14 cellular contexts compared by ENCODE assay signal in the genomic region with DNA sequence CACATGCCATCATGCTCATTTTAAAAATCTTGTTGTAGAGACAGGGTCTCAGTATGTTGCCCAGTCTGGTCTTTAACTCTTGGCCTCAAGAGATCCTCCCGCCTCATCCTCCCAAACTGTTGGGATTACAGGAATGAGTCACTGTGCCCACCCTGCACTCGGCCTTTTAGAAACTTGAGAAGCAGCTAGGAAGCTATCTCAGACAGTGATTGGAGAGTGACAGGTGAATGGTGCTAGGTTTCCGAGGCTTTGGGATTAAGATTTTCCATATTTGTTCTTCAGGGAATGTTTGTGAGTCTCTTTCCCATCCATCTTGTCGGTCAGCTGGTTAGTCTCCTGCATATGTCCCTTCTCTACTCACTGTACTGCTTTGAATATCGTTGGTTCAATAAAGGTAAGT. TPM values are rescaled to one million over a fixed set of nuclear protein-coding genes. Genes with fewer than 3 reads are reported as not detected.
DNase-seq lines count a peak whose midpoint lies in the region; ATAC-seq and TF ChIP-seq lines count a peak whose summit lies in the region.
"Had no signal": no experiment of that assay in that cellular context is flagged by ENCODE, and none has a peak within 500 bp of the region (broad histone marks: within the 10 kb centered on the region; RNA-seq: fewer than 3 reads in every experiment).

No MANE protein-coding gene starts in this region.

- peak overlapping the region in 4 of 7 donors; percentile 42 to 83 (median 62) for H3K27ac Mint-ChIP-seq in CD14-positive monocyte
- H3K27ac Mint-ChIP-seq: CD4-positive, CD25-positive, alpha-beta regulatory T cell; CD8-positive, alpha-beta T cell; HFFc6 had no signal

- H3K27me3 Mint-ChIP-seq in CD14-positive monocyte (ENCODE audit: low read depth in 3 of 3), result peaks cover 0 to 2% (median 0%) of the 10 kb centered on the region in 3 donors
- H3K27me3 Mint-ChIP-seq: CD4-positive, CD25-positive, alpha-beta regulatory T cell had no signal

- H3K4me1 Mint-ChIP-seq in CD14-positive monocyte, result peaks cover 1% of the 10 kb centered on the region

- ATAC-seq in GM18502 (IDR thresholded peaks at IDR 0.05; ENCODE audit: poor library complexity, unreplicated experiment) (no peak), HG03175 (IDR thresholded peaks at IDR 0.05; ENCODE audit: unreplicated experiment) (no peak)
- ATAC-seq: CD8-positive, alpha-beta T cell had no signal

- no peak for DNase-seq in CD14-positive monocyte (ENCODE audit: low spot score)
- peak; percentile 60 for DNase-seq in LHCN-M2 (ENCODE audit: low read depth)
- peak; percentile 76 for DNase-seq in myocyte (ENCODE audit: low read depth)
- no peak for DNase-seq in UCSD-AML1 (lab: John Stamatoyannopoulos, UW; ENCODE audit: unreplicated experiment)
- DNase-seq: C1 segment of cervical spinal cord; Caco-2; CD4-positive, CD25-positive, alpha-beta regulatory T cell; CD8-positive, alpha-beta T cell; DMS153; DND-41; GOT3; HFFc6 had no signal

- no peak overlapping the region for H3K4me3 Mint-ChIP-seq in CD14-positive monocyte
- H3K4me3 Mint-ChIP-seq: CD4-positive, CD25-positive, alpha-beta regulatory T cell; CD8-positive, alpha-beta T cell; HFFc6 had no signal

- no peaks in the 10 kb centered on the region for H3K9me3 Mint-ChIP-seq in CD14-positive monocyte
- H3K9me3 Mint-ChIP-seq: CD4-positive, CD25-positive, alpha-beta regulatory T cell; CD8-positive, alpha-beta T cell; HFFc6 had no signal

- no peak for TF ChIP-seq CTCF in CD14-positive monocyte (IDR thresholded peaks at IDR 0.05)

- intact Hi-C loops in CD14-positive monocyte (cut with micrococcal nuclease), result no loop called here

- peaks cover 75 to 92% of the 10 kb centered on the region in 2 donors for H3K36me3 Mint-ChIP-seq in CD14-positive monocyte

RNA-seq across cellular contexts. Expression of gene EI24, which starts 10.5 kb away (rescaled TPM):
- 10 to 100 TPM; 44.7 to 46.9 TPM for polyA plus RNA-seq in CD14-positive monocyte
- 88.4 and 100 TPM in 2 replicates for total RNA-seq in LHCN-M2 (2014; rRNA removed)
- polyA plus RNA-seq in LHCN-M2 (2012), result 77.2 TPM
- 90.2 and 94.6 TPM in 2 replicates for total RNA-seq in myocyte
- polyA plus RNA-seq in myocyte (2012), result 86.0 TPM

RNA-seq across cellular contexts. Expression of gene STT3A, which starts 12.8 kb away (rescaled TPM):
- 10 to 100 TPM; 54.2 to 75.3 TPM for polyA plus RNA-seq in CD14-positive monocyte
- total RNA-seq in LHCN-M2 (2014; rRNA removed), result 172 and 180 TPM in 2 replicates
- polyA plus RNA-seq in LHCN-M2 (2012), result 170 TPM
- total RNA-seq in myocyte, result 133 and 181 TPM in 2 replicates
- 203 TPM for polyA plus RNA-seq in myocyte (2012)

RNA-seq across cellular contexts. Expression of gene CHEK1, which starts 45.2 kb away (rescaled TPM):
- polyA plus RNA-seq in CD14-positive monocyte, result under 1 TPM; 0.18 to 0.43 TPM
- 61.2 and 63.4 TPM in 2 replicates for total RNA-seq in LHCN-M2 (2014; rRNA removed)
- 21.4 TPM for polyA plus RNA-seq in LHCN-M2 (2012)
- 7.4 and 8.9 TPM in 2 replicates for total RNA-seq in myocyte
- 2.9 TPM for polyA plus RNA-seq in myocyte (2012)

Comparison
In these comparisons a context has a peak if more than half of its experiments do, and no peak if none do; other contexts are left out.
1. DNase-seq: peak in LHCN-M2 (single experiment) and myocyte (single experiment); none in CD14-positive monocyte (single experiment) and UCSD-AML1 (single experiment).